ENCODE assay signal across 10 cellular contexts in the genomic region with DNA sequence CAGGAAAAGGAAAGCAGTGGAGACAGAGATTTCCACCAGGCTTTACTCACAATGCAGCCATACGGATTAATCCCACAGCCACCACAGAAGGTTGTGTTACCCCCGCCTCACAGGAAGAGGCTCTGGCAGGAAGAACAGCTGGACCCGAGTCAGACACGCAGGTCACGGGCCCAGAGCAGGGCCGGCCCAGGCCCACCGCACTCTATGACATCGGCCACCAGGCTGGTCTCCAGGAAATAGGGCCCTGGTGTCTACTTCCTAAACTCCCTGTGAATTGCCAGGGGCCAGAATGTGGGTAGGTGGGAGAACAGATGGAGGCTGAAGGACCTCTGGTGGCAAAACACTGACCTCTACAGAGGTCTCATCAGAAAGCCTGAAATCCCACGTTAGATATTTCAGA. TPM values are rescaled to one million over a fixed set of nuclear protein-coding genes. Genes with fewer than 3 reads are reported as not detected.
A peak's percentile ranks its signal among the peaks of the same experiment; 100 is the strongest.
DNase-seq lines count a peak whose midpoint lies in the region; ATAC-seq, FAIRE-seq and TF ChIP-seq lines count a peak whose summit lies in the region.
"Had no signal": no experiment of that assay in that cellular context is flagged by ENCODE, and none has a peak within 500 bp of the region (broad histone marks: within the 10 kb centered on the region; RNA-seq: fewer than 3 reads in every experiment).

No MANE protein-coding gene starts in this region.

- intact Hi-C loops in left ventricle myocardium superior (cut with micrococcal nuclease): loop anchor here (10.0 kb wide), 2 partner anchors 78 to 248 kb away; a partner anchor contains a TSS

- H3K4me3 ChIP-seq in SJSA1: no peak overlapping the region

- TF ChIP-seq CTCF in D721Med (IDR thresholded peaks at IDR 0.05; ENCODE audit: insufficient read depth, missing control alignments): no peak

- H3K4me1 ChIP-seq in SJSA1 (replicated peaks): peaks cover 44% of the 10 kb centered on the region

- peaks cover 54% of the 10 kb centered on the region for H3K36me3 ChIP-seq in SJSA1

- peak; percentile 12 for ATAC-seq in left ventricle myocardium superior
- no peak for ATAC-seq in HG03457 (IDR thresholded peaks at IDR 0.05; ENCODE audit: unreplicated experiment)
- ATAC-seq in GM18873 (IDR thresholded peaks at IDR 0.05; ENCODE audit: low FRiP score, unreplicated experiment): no peak

- peak; percentile 50 for DNase-seq in D721Med (ENCODE audit: insufficient read length, low spot score)
- DNase-seq in SJSA1 (ENCODE audit: low read depth in 1 of 2, low spot score in 2 of 2): peak; percentile 12 to 53
- no peak for DNase-seq in left ventricle myocardium superior
- DNase-seq in retina: peak; percentile 19
- no peak for DNase-seq in NCI-H510A treated with DMSO at 0.1 percent for 48 hours (lab: John Stamatoyannopoulos, UW)
- DNase-seq in SKM-1 treated with dmso at 0.1 percent for 144 hours (lab: John Stamatoyannopoulos, UW; ENCODE audit: unreplicated experiment): no peak
- DNase-seq: kidney, NCI-H1417 had no signal

- H3K27ac ChIP-seq in SJSA1: peak overlapping the region; percentile 89

- peak; percentile 38 for FAIRE-seq in D721Med (lab: Jason Lieb, UNC)
- FAIRE-seq: kidney had no signal

- no peaks in the 10 kb centered on the region for H3K9me3 ChIP-seq in SJSA1 (replicated peaks)

- H3K27me3 ChIP-seq in SJSA1 (replicated peaks): no peaks in the 10 kb centered on the region

RNA-seq across cellular contexts. Expression of a gene that starts 15.6 kb away (rescaled TPM):
- total RNA-seq in SJSA1 (2014; rRNA removed; shearing (Covaris generic)): 123 and 135 TPM in 2 replicates
- 67.0 TPM for total RNA-seq in left ventricle myocardium superior

RNA-seq across cellular contexts. Expression of a gene that starts 47.2 kb away (rescaled TPM):
- not detected in 2 replicates for total RNA-seq in SJSA1 (2014; rRNA removed; shearing (Covaris generic))
- not detected for total RNA-seq in left ventricle myocardium superior
- total RNA-seq: kidney had no signal

Comparison
In these comparisons a context has a peak if more than half of its experiments do, and no peak if none do; other contexts are left out.
1. DNase-seq: peak in D721Med (single experiment), SJSA1 (2 of 2) and retina (single experiment); none in left ventricle myocardium superior (single experiment), NCI-H510A treated with DMSO at 0.1 percent for 48 hours (single experiment) and SKM-1 treated with dmso at 0.1 percent for 144 hours (single experiment).